ENCODE assay signal across 8 cellular contexts in the genomic region with DNA sequence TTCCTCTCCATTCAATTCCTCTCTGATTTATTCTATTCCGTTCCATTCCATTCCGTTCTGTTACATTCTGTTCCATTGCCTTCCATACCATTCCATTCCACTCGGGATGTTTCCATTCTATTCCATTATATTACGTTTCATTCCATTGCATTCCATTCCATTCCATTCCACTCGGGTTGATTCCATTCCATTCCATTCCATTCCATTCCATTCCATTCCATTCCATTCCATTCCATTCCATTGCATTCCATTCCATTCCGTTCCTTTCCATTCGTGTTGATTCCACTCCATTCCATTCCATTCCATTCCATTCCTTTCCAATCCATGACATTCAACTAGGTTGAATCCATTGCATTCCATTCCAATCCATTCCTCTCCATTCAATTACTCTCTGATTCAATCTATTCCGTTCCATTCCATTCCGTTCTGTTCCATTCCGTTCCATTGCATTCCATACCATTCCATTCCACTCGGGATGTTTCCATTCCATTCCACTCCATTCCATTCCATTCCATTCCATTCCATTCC.
DNase-seq lines count a peak whose midpoint lies in the region; ATAC-seq and TF ChIP-seq lines count a peak whose summit lies in the region.
"Not testable (repeated sequence)": the region's sequence is repeated elsewhere in the genome, so short reads cannot be mapped to it uniquely, and the experiment has no call there.

No MANE protein-coding gene starts in this region.

- H3K4me3 Mint-ChIP-seq in central memory CD8-positive, alpha-beta T cell: not testable (repeated sequence)

- not testable (repeated sequence) for H3K36me3 ChIP-seq in HEK293 (ENCODE audit: control insufficient read depth in 2 of 2, insufficient read depth in 1 of 2, low read length in 2 of 2); HUES6 (ENCODE audit: control insufficient read depth, insufficient read depth, low read length); gastrocnemius medialis

- intact Hi-C loops in gastrocnemius medialis (cut with DNase I; ENCODE audit: low total_unique reads): not testable (repeated sequence)

- ATAC-seq in GM18505 (IDR thresholded peaks at IDR 0.05; ENCODE audit: unreplicated experiment) (peak; percentile 50), GM19452 (IDR thresholded peaks at IDR 0.05; ENCODE audit: unreplicated experiment) (peak; percentile 50), HG03095 (IDR thresholded peaks at IDR 0.05; ENCODE audit: unreplicated experiment) (peak; percentile 50), gastrocnemius medialis (peak; percentile 50 to 78)
- ATAC-seq in central memory CD8-positive, alpha-beta T cell (replicated peaks; ENCODE audit: extremely low read depth, poor library complexity, severe bottlenecking): peak; percentile 63

- not testable (repeated sequence) for H3K4me1 ChIP-seq in HEK293 (ENCODE audit: control insufficient read depth, insufficient read depth, low read length); HUES6 (ENCODE audit: control insufficient read depth, insufficient read depth, low read length); gastrocnemius medialis

- TF ChIP-seq POLR2A in GM18505 (IDR thresholded peaks at IDR 0.05; ENCODE audit: borderline replicate concordance, extremely low read depth, insufficient read depth, insufficient read length); gastrocnemius medialis (IDR thresholded peaks at IDR 0.05): not testable (repeated sequence)

- not testable (repeated sequence) for H3K36me3 Mint-ChIP-seq in central memory CD8-positive, alpha-beta T cell (ENCODE audit: insufficient read depth)

- not testable (repeated sequence) for H3K9me3 ChIP-seq in HEK293 (ENCODE audit: control insufficient read depth, insufficient read depth, low read depth, low read length); gastrocnemius medialis
- peaks cover 65% of the 10 kb centered on the region for H3K9me3 ChIP-seq in HUES6 (ENCODE audit: control insufficient read depth, insufficient read depth, low read depth, low read length)

- not testable (repeated sequence) for H3K9ac ChIP-seq in HUES6 (ENCODE audit: low read length)

- not testable (repeated sequence) for H3K4me3 ChIP-seq in HEK293 (ENCODE audit: low read depth, low read length); gastrocnemius medialis
- peak overlapping the region; percentile 8; the same call in 1 of the 2 replicates for H3K4me3 ChIP-seq in HUES6 (ENCODE audit: low read depth, low read length)

- not testable (repeated sequence) for H3K27me3 ChIP-seq in HUES6 (ENCODE audit: control insufficient read depth, insufficient read depth, low read length); gastrocnemius medialis

- H3K27ac ChIP-seq in HEK293 (ENCODE audit: extremely low read depth, low read depth, low read length); HUES6 (ENCODE audit: low read depth, low read length); gastrocnemius medialis: not testable (repeated sequence)

- H3K9me3 Mint-ChIP-seq in central memory CD8-positive, alpha-beta T cell: peaks cover 40% of the 10 kb centered on the region

- not testable (repeated sequence) for H3K27me3 Mint-ChIP-seq in central memory CD8-positive, alpha-beta T cell

- in situ Hi-C loops in gastrocnemius medialis (cut with MboI; ENCODE audit: low sequenced_read_pairs in 4 of 4): not testable (repeated sequence)

- DNase-seq in central memory CD8-positive, alpha-beta T cell (ENCODE audit: low spot score in 2 of 2); gastrocnemius medialis: not testable (repeated sequence)
- peak; percentile 27 for DNase-seq in kidney tubule cell (ENCODE audit: low spot score)

- TF ChIP-seq CTCF in HEK293 (tag by site-specific recombination; IDR thresholded peaks at IDR 0.05); gastrocnemius medialis (IDR thresholded peaks at IDR 0.05 in 4 of 5, conservative IDR thresholded peaks at IDR 0.05 in 1 of 5): not testable (repeated sequence)

- H3K27ac Mint-ChIP-seq in central memory CD8-positive, alpha-beta T cell (ENCODE audit: low read depth): not testable (repeated sequence)

- CTCF ChIA-PET in HEK293 (lab: Yijun Ruan, JAX): not testable (repeated sequence)

- H3K4me1 Mint-ChIP-seq in central memory CD8-positive, alpha-beta T cell: not testable (repeated sequence)

- POLR2A ChIA-PET in HEK293 (lab: Yijun Ruan, JAX): not testable (repeated sequence)

TF ChIP-seq in HEK293, 187 proteins besides CTCF, POLR2A, EP300 and RAD21:
- TF ChIP-seq ZNF530 (tag by site-specific recombination; IDR thresholded peaks at IDR 0.05; ENCODE audit: low read depth): 0 out of 2 replicates have a peak, but pooled peaks have one; percentile 35
